24 cellular contexts compared by ENCODE assay signal in genomic region chr19:48103922-48104321, GRCh38.
"Had no signal": no experiment of that assay in that cellular context is flagged by ENCODE, and none has a peak within 500 bp of the region (broad histone marks: within the 10 kb centered on the region; RNA-seq: fewer than 3 reads in every experiment).

No MANE protein-coding gene starts in this region.

- H3K27ac ChIP-seq: colonic mucosa, epithelial cell of prostate, esophagus squamous epithelium, gastrocnemius medialis, heart right ventricle, left lung, lower lobe of right lung had no signal

- H3K4me1 Mint-ChIP-seq: endodermal cell had no signal

- H3K9me3 ChIP-seq: colonic mucosa, esophagus squamous epithelium, gastrocnemius medialis, heart right ventricle, left lung, lower lobe of right lung had no signal

- H3K4me1 ChIP-seq: colonic mucosa had no signal

- H3K4me3 ChIP-seq: colonic mucosa, esophagus squamous epithelium, gastrocnemius medialis, heart right ventricle, left lung, lower lobe of right lung had no signal

- H3K9me3 Mint-ChIP-seq: dendritic cell treated with granulocyte-macrophage colony-stimulating factor and Interleukin-4, amounts not matched to agents 40 ng/mL and 50 ng/mL, for 4 days; effector memory CD8-positive, alpha-beta T cell had no signal

- H3K27me3 Mint-ChIP-seq: effector memory CD8-positive, alpha-beta T cell; naive thymus-derived CD4-positive, alpha-beta T cell had no signal

- ATAC-seq: effector memory CD8-positive, alpha-beta T cell; gastrocnemius medialis; heart right ventricle; left cardiac atrium; left lung; left ventricle myocardium superior; lower lobe of right lung; naive thymus-derived CD4-positive, alpha-beta T cell had no signal

- H3K36me3 ChIP-seq: colonic mucosa, left lung had no signal

- FAIRE-seq: endometrium, islet of Langerhans, keratinocyte had no signal

- H3K27me3 ChIP-seq: colonic mucosa, esophagus squamous epithelium, gastrocnemius medialis, heart right ventricle, left lung had no signal

- DNase-seq: colonic mucosa; cortex of kidney; effector CD8-positive, alpha-beta T cell; effector memory CD8-positive, alpha-beta T cell; endodermal cell; esophagus squamous epithelium; foreskin melanocyte; glutamatergic neuron; head of caudate nucleus; heart right ventricle; hippocampal formation; left cardiac atrium; left lung; left ventricle myocardium superior; lower lobe of right lung; mesenchymal stem cell; midbrain; naive thymus-derived CD4-positive, alpha-beta T cell had no signal

- H3K27ac Mint-ChIP-seq: dendritic cell treated with granulocyte-macrophage colony-stimulating factor and Interleukin-4, amounts not matched to agents 40 ng/mL and 50 ng/mL, for 4 days; effector memory CD8-positive, alpha-beta T cell; endodermal cell; naive thymus-derived CD4-positive, alpha-beta T cell had no signal

- H3K4me3 Mint-ChIP-seq: dendritic cell treated with granulocyte-macrophage colony-stimulating factor and Interleukin-4, amounts not matched to agents 40 ng/mL and 50 ng/mL, for 4 days; effector memory CD8-positive, alpha-beta T cell; naive thymus-derived CD4-positive, alpha-beta T cell had no signal
